17 cellular contexts compared by ENCODE assay signal in the genomic region with DNA sequence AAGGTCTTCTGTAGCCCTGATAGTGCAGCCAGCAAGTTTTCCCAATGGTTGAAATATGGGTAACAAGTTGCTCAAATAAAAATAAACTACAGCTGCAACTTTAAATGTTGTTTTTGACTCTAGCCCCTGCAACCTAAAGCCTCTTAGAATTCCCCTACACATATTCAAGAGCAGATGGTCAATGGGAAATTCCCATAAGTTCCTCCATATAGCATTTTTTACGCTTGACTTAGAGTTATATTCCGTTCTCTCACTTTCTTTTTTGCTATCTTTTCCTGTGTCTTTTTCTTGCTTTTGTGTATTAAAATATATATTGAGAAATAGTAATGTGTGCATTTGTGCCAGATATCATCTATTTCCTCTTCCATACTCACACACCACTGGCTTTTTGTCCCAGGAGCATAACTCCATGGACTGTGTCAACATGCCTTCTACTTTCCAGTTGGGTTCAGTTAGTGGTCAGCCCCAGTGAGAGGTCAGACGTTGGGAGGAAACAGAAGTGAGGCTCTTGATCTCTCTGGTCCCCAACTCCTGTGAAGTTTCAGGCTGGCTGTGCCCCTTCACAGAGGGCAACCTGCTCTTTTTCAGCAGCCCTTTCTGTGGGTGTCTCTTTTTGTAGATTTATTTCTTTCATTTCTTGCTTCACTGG.
DNase-seq lines count a peak whose midpoint lies in the region; ATAC-seq, FAIRE-seq and TF ChIP-seq lines count a peak whose summit lies in the region.
"Had no signal": no experiment of that assay in that cellular context is flagged by ENCODE, and none has a peak within 500 bp of the region (broad histone marks: within the 10 kb centered on the region; RNA-seq: fewer than 3 reads in every experiment).

No MANE protein-coding gene starts in this region.

- no peaks in the 10 kb centered on the region for H3K36me3 ChIP-seq in OCI-LY1 (ENCODE audit: insufficient read depth, low read length)
- H3K36me3 ChIP-seq: stomach had no signal

- no peak overlapping the region for H3K9ac ChIP-seq in OCI-LY1 (ENCODE audit: low read length)

- H3K4me1 ChIP-seq in OCI-LY1 (ENCODE audit: insufficient read depth, low read length, severe bottlenecking), result peaks cover 50% of the 10 kb centered on the region
- H3K4me1 ChIP-seq: stomach had no signal

- FAIRE-seq in GM18507 (lab: Jason Lieb, UNC), result peak; percentile 94

- H3K9me2 ChIP-seq in OCI-LY1 (ENCODE audit: low read depth, low read length), result no peaks in the 10 kb centered on the region

- H3F3A ChIP-seq in OCI-LY1 (ENCODE audit: insufficient read depth, low read length), result no peaks in the 10 kb centered on the region

- H3K4me3 ChIP-seq in OCI-LY1 (ENCODE audit: low read depth, low read length, poor library complexity, severe bottlenecking), result no peak overlapping the region
- H3K4me3 ChIP-seq: stomach had no signal

- DNase-seq in GM18507 (ENCODE audit: extremely low spot score, insufficient read length, low read depth) (no peak), ureter (ENCODE audit: low spot score) (no peak), kidney glomerular epithelial cell (lab: John Stamatoyannopoulos, UW) (no peak)
- DNase-seq in effector CD4-positive, alpha-beta T cell, result no peak
- DNase-seq: activated CD4-positive, alpha-beta T cell treated with anti-CD3 and anti-CD28 coated beads, Interleukin-2, amount 50 U/mL, for 1 hour; activated effector memory CD4-positive, alpha-beta T cell treated with Interleukin-2 at 50 U/mL for 16 hours; AML-193; foreskin keratinocyte; NCI-H1092; NCI-H446; stomach; T-helper 17 cell had no signal

- H3K27me3 ChIP-seq in OCI-LY1 (ENCODE audit: insufficient read depth, low read length), result no peaks in the 10 kb centered on the region
- H3K27me3 ChIP-seq: foreskin keratinocyte, stomach had no signal

- TF ChIP-seq CTCF in OCI-LY1 (IDR thresholded peaks at IDR 0.05; ENCODE audit: low read length), result no peak

- no peaks in the 10 kb centered on the region for H3K79me2 ChIP-seq in OCI-LY1 (ENCODE audit: insufficient read depth, low read length)

- peak; percentile 43 for ATAC-seq in GM19463 (IDR thresholded peaks at IDR 0.05; ENCODE audit: unreplicated experiment)
- peak; percentile 25 for ATAC-seq in HG02870 (IDR thresholded peaks at IDR 0.05; ENCODE audit: unreplicated experiment)
- no peak for ATAC-seq in GM21737 (IDR thresholded peaks at IDR 0.05; ENCODE audit: unreplicated experiment)
- ATAC-seq: foreskin keratinocyte, Panc1, T-helper 17 cell had no signal

- H3K9me3 ChIP-seq in OCI-LY1 (ENCODE audit: low read length), result no peaks in the 10 kb centered on the region
- H3K9me3 ChIP-seq: stomach had no signal

- H3K4me2 ChIP-seq in OCI-LY1 (ENCODE audit: low read length), result peak overlapping the region; percentile 4; the same call in 1 of the 2 replicates

- no peaks in the 10 kb centered on the region for H4K20me1 ChIP-seq in OCI-LY1 (ENCODE audit: insufficient read depth, low read length)

- H2AFZ ChIP-seq in OCI-LY1 (ENCODE audit: low read length), result no peak overlapping the region

- H3K27ac ChIP-seq in OCI-LY1 (ENCODE audit: low read depth, low read length, poor library complexity, severe bottlenecking), result peak overlapping the region; percentile 45
- H3K27ac ChIP-seq: foreskin keratinocyte, stomach had no signal
